ENCODE assay signal across 8 cellular contexts in the genomic region with DNA sequence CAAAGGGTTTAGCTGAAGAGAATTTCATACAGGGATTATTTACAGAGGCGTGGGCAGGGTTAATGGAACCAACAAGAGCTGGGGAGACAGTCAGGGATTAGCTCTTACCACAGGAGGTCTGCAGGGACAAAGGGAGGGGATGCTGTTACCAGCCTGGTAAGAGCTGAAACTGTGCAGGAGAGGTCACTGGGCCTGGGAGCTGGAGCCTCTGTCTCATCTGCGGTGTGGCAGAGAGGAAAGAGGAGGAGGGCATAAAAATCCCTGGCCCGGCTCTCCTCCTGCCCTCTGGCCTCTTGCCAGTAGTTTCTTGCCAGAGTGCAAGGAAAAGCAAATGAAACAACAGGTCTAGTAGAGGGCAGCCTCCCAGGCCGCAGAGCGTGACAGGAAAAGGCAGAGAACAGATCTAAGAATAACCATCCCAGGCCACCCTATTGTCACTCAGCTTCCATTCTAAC. TPM values are rescaled to one million over a fixed set of nuclear protein-coding genes. Genes with fewer than 3 reads are reported as not detected.
DNase-seq lines count a peak whose midpoint lies in the region; ATAC-seq and TF ChIP-seq lines count a peak whose summit lies in the region.

No MANE protein-coding gene starts in this region.

- H3K9ac ChIP-seq in mesenchymal stem cell (ENCODE audit: low read length), result no peak overlapping the region

- H3K4me3 ChIP-seq in mesenchymal stem cell (ENCODE audit: insufficient read depth in 1 of 2, low read depth in 1 of 2, low read length in 2 of 2), result no peak overlapping the region

- H3K4me1 ChIP-seq in mesenchymal stem cell (ENCODE audit: control insufficient read depth, insufficient read depth, low read depth, low read length), result peaks cover 4% of the 10 kb centered on the region

- H3K4ac ChIP-seq in mesenchymal stem cell (ENCODE audit: low read depth in 1 of 2, low read length in 2 of 2), result no peak overlapping the region

- no peak overlapping the region for H2BK12ac ChIP-seq in mesenchymal stem cell (ENCODE audit: low read length in 2 of 2)

- DNase-seq in Calu3 (peak; percentile 27), NCI-H146 treated with DMSO at 0.1 percent for 48 hours (lab: John Stamatoyannopoulos, UW; ENCODE audit: unreplicated experiment) (peak; percentile 15), brain pericyte (ENCODE audit: low read depth, low spot score) (peak; percentile 46), mesenchymal stem cell (peak; percentile 60), GOT3 (lab: John Stamatoyannopoulos, UW) (no peak), type B pancreatic cell (ENCODE audit: extremely low spot score, unreplicated experiment) (no peak), activated T-cell treated with anti-CD3 and anti-CD28 coated beads for 4 hours (no peak)

- ATAC-seq in GM21367 (IDR thresholded peaks at IDR 0.05; ENCODE audit: unreplicated experiment), result no peak

- no peak overlapping the region for H3K4me3 Mint-ChIP-seq in Calu3 (ENCODE audit: low read depth, unreplicated experiment)
- no peak overlapping the region for H3K4me3 Mint-ChIP-seq in type B pancreatic cell

- H3K18ac ChIP-seq in mesenchymal stem cell (ENCODE audit: low read depth in 1 of 2, low read length in 2 of 2), result no peak overlapping the region

- no peaks in the 10 kb centered on the region for H3K27me3 ChIP-seq in mesenchymal stem cell (ENCODE audit: control insufficient read depth in 1 of 2, insufficient read depth in 1 of 2, low read length in 2 of 2)

- no peak overlapping the region for H3K27ac ChIP-seq in mesenchymal stem cell (ENCODE audit: low read length, poor library complexity, severe bottlenecking)

- H3K27me3 Mint-ChIP-seq in Calu3 (ENCODE audit: unreplicated experiment) (no peaks in the 10 kb centered on the region), type B pancreatic cell (no peaks in the 10 kb centered on the region)

- H3K9me3 ChIP-seq in mesenchymal stem cell (ENCODE audit: control insufficient read depth, low read length), result no peaks in the 10 kb centered on the region

- H3K9me3 Mint-ChIP-seq in Calu3 (ENCODE audit: low read depth, unreplicated experiment) (no peaks in the 10 kb centered on the region), type B pancreatic cell (no peaks in the 10 kb centered on the region)

- H2BK15ac ChIP-seq in mesenchymal stem cell (ENCODE audit: low read depth, poor library complexity, severe bottlenecking), result no peak overlapping the region

- H4K8ac ChIP-seq in mesenchymal stem cell (ENCODE audit: low read length), result peak overlapping the region; percentile 5

- no peak overlapping the region for H2AK5ac ChIP-seq in mesenchymal stem cell (ENCODE audit: low read length, severe bottlenecking)

- no peak overlapping the region for H3K4me2 ChIP-seq in mesenchymal stem cell (ENCODE audit: low read length, poor library complexity, severe bottlenecking)

- H3K14ac ChIP-seq in mesenchymal stem cell (ENCODE audit: low read length in 2 of 2), result no peak overlapping the region

- H2BK120ac ChIP-seq in mesenchymal stem cell (ENCODE audit: low read depth, low read length), result no peak overlapping the region

- no peak overlapping the region for H3K27ac Mint-ChIP-seq in Calu3 (ENCODE audit: unreplicated experiment)
- H3K27ac Mint-ChIP-seq in type B pancreatic cell, result no peak overlapping the region

- H3K36me3 Mint-ChIP-seq in Calu3 (ENCODE audit: insufficient read depth, unreplicated experiment) (no peaks in the 10 kb centered on the region), type B pancreatic cell (no peaks in the 10 kb centered on the region)

- H3K23ac ChIP-seq in mesenchymal stem cell (ENCODE audit: low read length in 2 of 2), result no peak overlapping the region

- no TSS peak for BruUV-seq in Calu3 (replicated peaks; lab: Mats Ljungman, UMichigan)

- H3K79me1 ChIP-seq in mesenchymal stem cell (replicated peaks; ENCODE audit: low read length, poor library complexity, severe bottlenecking), result no peaks in the 10 kb centered on the region

- intact Hi-C loops in Calu3 (cut with micrococcal nuclease; ENCODE audit: unreplicated experiment), result loop anchor here (5.0 to 10.0 kb wide), 5 partner anchors 148 to 1310 kb away; no protein-coding TSS in a partner anchor

- peaks cover 26% of the 10 kb centered on the region for H3K4me1 Mint-ChIP-seq in Calu3 (ENCODE audit: low read depth, unreplicated experiment)
- H3K4me1 Mint-ChIP-seq in type B pancreatic cell (ENCODE audit: unreplicated experiment), result peaks cover 38% of the 10 kb centered on the region

- WGBS in mesenchymal stem cell, result 51% methylated on average over 5 of the region's 5 CpGs

- no peak overlapping the region for H2AFZ ChIP-seq in mesenchymal stem cell (ENCODE audit: low read depth, low read length)

- no peak overlapping the region for H4K91ac ChIP-seq in mesenchymal stem cell (ENCODE audit: low read length)

- H3K36me3 ChIP-seq in mesenchymal stem cell (ENCODE audit: control insufficient read depth in 1 of 2, insufficient read depth in 2 of 2, low read depth in 1 of 2, low read length in 2 of 2), result no peaks in the 10 kb centered on the region

- CTCF ChIA-PET in Calu3 (lab: Charles Lee), result interaction anchor here (0.9 to 1.8 kb wide), 2 partner anchors 14 to 1365 kb away, joined by 3 to 5 read pairs; no protein-coding TSS in a partner anchor

- TF ChIP-seq CTCF in Calu3 (IDR thresholded peaks at IDR 0.05; ENCODE audit: unreplicated experiment) (no peak), type B pancreatic cell (conservative IDR thresholded peaks at IDR 0.05) (no peak)

- H2BK5ac ChIP-seq in mesenchymal stem cell (ENCODE audit: low read depth, low read length, poor library complexity, severe bottlenecking), result no peak overlapping the region

RNA-seq across cellular contexts. Expression of a gene that starts 18.9 kb away (rescaled TPM):
- 36.2 and 40.3 TPM in 2 replicates for total RNA-seq in Calu3 (2022)
- 6.7 TPM for polyA plus RNA-seq in mesenchymal stem cell (2013, experiment 1 of 2)
- polyA plus RNA-seq in mesenchymal stem cell (2013, experiment 2 of 2), result 6.9 TPM
- 15.3 and 15.8 TPM in 2 replicates for total RNA-seq in type B pancreatic cell (ENCODE audit: low replicate concordance)

RNA-seq across cellular contexts. Expression of a gene that starts 20.2 kb away (rescaled TPM):
- 67.0 and 70.9 TPM in 2 replicates for total RNA-seq in Calu3 (2022)
- polyA plus RNA-seq in mesenchymal stem cell (2013, experiment 1 of 2), result 4.8 TPM
- 4.8 TPM for polyA plus RNA-seq in mesenchymal stem cell (2013, experiment 2 of 2)
- 8.7 and 10.1 TPM in 2 replicates for total RNA-seq in type B pancreatic cell (ENCODE audit: low replicate concordance)

Comparison
In these comparisons a context has a peak if more than half of its experiments do, and no peak if none do; other contexts are left out.
1. DNase-seq: peak in Calu3 (single experiment), NCI-H146 treated with DMSO at 0.1 percent for 48 hours (single experiment), brain pericyte (single experiment) and mesenchymal stem cell (single experiment); none in GOT3 (single experiment), type B pancreatic cell (single experiment) and activated T-cell treated with anti-CD3 and anti-CD28 coated beads for 4 hours (single experiment).